ENCODE assay signal across 8 cellular contexts in genomic region chr1:52348704-52349301, GRCh38. TPM values are rescaled to one million over a fixed set of nuclear protein-coding genes. Genes with fewer than 3 reads are reported as not detected.
DNase-seq lines count a peak whose midpoint lies in the region; ATAC-seq and TF ChIP-seq lines count a peak whose summit lies in the region.

No MANE protein-coding gene starts in this region.

- H3K9ac ChIP-seq in SK-N-SH, result no peak overlapping the region

- no peak overlapping the region for H2AFZ ChIP-seq in SK-N-SH (ENCODE audit: low read depth)

- ATAC-seq in sciatic nerve (peak; percentile 38), GM19324 (IDR thresholded peaks at IDR 0.05; ENCODE audit: low FRiP score, unreplicated experiment) (no peak)

- 73% methylated on average over 3 of the region's 8 CpGs for WGBS in SK-N-SH (ENCODE audit: low lambda C conversion rate)

- H3K4me1 Mint-ChIP-seq in glutamatergic neuron (ENCODE audit: low read depth, unreplicated experiment), result peaks cover 10% of the 10 kb centered on the region

- no peak for TF ChIP-seq EP300 in SK-N-SH (IDR thresholded peaks at IDR 0.05; ENCODE audit: borderline replicate concordance in 1 of 2, low read depth in 1 of 2, low read length in 1 of 2)

- H3K9me2 ChIP-seq in SK-N-SH, result no peaks in the 10 kb centered on the region

- H3F3A ChIP-seq in SK-N-SH (replicated peaks; ENCODE audit: insufficient read depth), result peaks cover 12% of the 10 kb centered on the region

- intact Hi-C loops in sciatic nerve (cut with DNase I), result no loop called here
- intact Hi-C loops in posterior vena cava (cut with DNase I), result no loop called here

- H3K4me2 ChIP-seq in SK-N-SH, result no peak overlapping the region

- peaks cover 0 to 5% of the 10 kb centered on the region in 2 experiments; a peak in 1 of 4 replicates for H3K4me1 ChIP-seq in SK-N-SH (ENCODE audit: control insufficient read depth in 1 of 2, insufficient read depth in 2 of 2, low read depth in 1 of 2, low read length in 1 of 2)

- CTCF ChIA-PET in SK-N-SH (lab: Yijun Ruan, JAX), result interaction anchor here (0.7 to 2.7 kb wide), 33 partner anchors 9 to 457 kb away, joined by 3 to 54 read pairs (median 4); partner anchors contain the start of genes CC2D1B, ORC1 and ZFYVE9

- peak; percentile 88 for TF ChIP-seq RAD21 in SK-N-SH (IDR thresholded peaks at IDR 0.05; ENCODE audit: low read length)

- peak; percentile 26 for DNase-seq in NCI-H2196 (lab: John Stamatoyannopoulos, UW; ENCODE audit: unreplicated experiment)
- no peak for DNase-seq in NCI-H2196 treated with DMSO at 0.1 percent for 48 hours (lab: John Stamatoyannopoulos, UW; ENCODE audit: unreplicated experiment)
- DNase-seq in SK-N-SH, result peak; percentile 81
- DNase-seq in glutamatergic neuron, result peak; percentile 68
- DNase-seq in sciatic nerve (ENCODE audit: low spot score), result no peak
- no peak for DNase-seq in posterior vena cava (ENCODE audit: low spot score)
- DNase-seq in GF-D8 (lab: John Stamatoyannopoulos, UW), result no peak

- no peaks in the 10 kb centered on the region for H3K27me3 ChIP-seq in SK-N-SH (ENCODE audit: insufficient read depth)

- H3K4me3 Mint-ChIP-seq in glutamatergic neuron (ENCODE audit: unreplicated experiment), result no peak overlapping the region

- H3K27ac ChIP-seq in SK-N-SH (ENCODE audit: low read depth in 2 of 2, low read length in 1 of 2), result peak overlapping the region in 1 of 2 experiments; percentile 71; a peak in 2 of 4 replicates

- peaks cover 5% of the 10 kb centered on the region for H3K9me3 Mint-ChIP-seq in glutamatergic neuron (ENCODE audit: unreplicated experiment)

- no peaks in the 10 kb centered on the region for H4K20me1 ChIP-seq in SK-N-SH (ENCODE audit: insufficient read depth)

- POLR2A ChIA-PET in SK-N-SH (lab: Yijun Ruan, JAX), result interaction anchor here (0.9 to 1.4 kb wide), 6 partner anchors 18 to 294 kb away, joined by 3 to 5 read pairs (median 4); partner anchors contain the start of genes BTF3L4, CC2D1B and TXNDC12

- H3K36me3 ChIP-seq in SK-N-SH (replicated peaks in 1 of 2; ENCODE audit: control insufficient read depth in 1 of 2, insufficient read depth in 2 of 2, low read length in 1 of 2), result peaks cover 24 to 33% of the 10 kb centered on the region in 2 experiments

- TF ChIP-seq CTCF in SK-N-SH (IDR thresholded peaks at IDR 0.05), result peak; percentile 44
- no peak for TF ChIP-seq CTCF in glutamatergic neuron (IDR thresholded peaks at IDR 0.05; ENCODE audit: partially characterized antibody, unreplicated experiment)

- peaks cover 2% of the 10 kb centered on the region for H3K27me3 Mint-ChIP-seq in glutamatergic neuron (ENCODE audit: unreplicated experiment)

- no peak overlapping the region for H3K4me3 ChIP-seq in SK-N-SH (ENCODE audit: low read depth in 2 of 2, low read length in 1 of 2)

- H3K79me2 ChIP-seq in SK-N-SH (ENCODE audit: insufficient read depth), result no peaks in the 10 kb centered on the region

- H3K27ac Mint-ChIP-seq in glutamatergic neuron (ENCODE audit: unreplicated experiment), result peak overlapping the region; percentile 90

- H3K9me3 ChIP-seq in SK-N-SH, result no peaks in the 10 kb centered on the region

- H3K36me3 Mint-ChIP-seq in glutamatergic neuron (ENCODE audit: unreplicated experiment), result peaks cover 6% of the 10 kb centered on the region

TF ChIP-seq in SK-N-SH, 30 proteins besides CTCF, POLR2A, EP300 and RAD21 (continues in another document):
- TF ChIP-seq FOXJ3 (CRISPR knock-in tag; IDR thresholded peaks at IDR 0.05) (0 out of 2 replicates have a peak, but pooled peaks have one; percentile 44), EZH2phosphoT487 (IDR thresholded peaks at IDR 0.05; ENCODE audit: borderline replicate concordance, low read depth) (no peak), USF1 (IDR thresholded peaks at IDR 0.05; ENCODE audit: borderline replicate concordance, low read depth) (no peak), FOXM1 (IDR thresholded peaks at IDR 0.05; ENCODE audit: low read depth) (no peak), RXRA (IDR thresholded peaks at IDR 0.05; ENCODE audit: borderline replicate concordance, low read depth) (no peak), RCOR1 (IDR thresholded peaks at IDR 0.05; ENCODE audit: low read length) (peak; percentile 28; the same call in 1 of the 2 replicates), RFX5 (IDR thresholded peaks at IDR 0.05; ENCODE audit: low read length) (no peak), SMC3 (IDR thresholded peaks at IDR 0.05; ENCODE audit: low read depth, low read length) (peak; percentile 54), REST (IDR thresholded peaks at IDR 0.05; ENCODE audit: low read depth, low read length) (no peak), TEAD4 (IDR thresholded peaks at IDR 0.05; ENCODE audit: borderline replicate concordance, insufficient read depth) (no peak), FOSL2 (IDR thresholded peaks at IDR 0.05; ENCODE audit: borderline replicate concordance, low read depth) (0 out of 2 replicates have a peak, but pooled peaks have one; percentile 1), MEF2A (IDR thresholded peaks at IDR 0.05; ENCODE audit: borderline replicate concordance, low read depth) (no peak), ZBTB33 (IDR thresholded peaks at IDR 0.05; ENCODE audit: borderline replicate concordance, low read depth) (no peak), PBX3 (IDR thresholded peaks at IDR 0.05) (no peak)

RNA-seq across cellular contexts. Expression of gene CC2D1B, which starts 17.2 kb away (rescaled TPM):
- 16.6 and 18.7 TPM in 2 replicates for polyA plus RNA-seq in SK-N-SH (2012; rRNA removed)
- polyA plus RNA-seq in SK-N-SH (2012; cell fraction: cytosol; rRNA removed), result 9.5 and 11.7 TPM in 2 replicates
- polyA plus RNA-seq in SK-N-SH (2012; cell fraction: nucleus; rRNA removed), result 50.3 and 56.0 TPM in 2 replicates
- total RNA-seq in glutamatergic neuron (ENCODE audit: unreplicated experiment) (54.9 TPM), sciatic nerve (43.2 TPM), posterior vena cava (10 to 100 TPM; 19.9 to 23.2 TPM)

RNA-seq across cellular contexts. Expression of gene ORC1, which starts 55.4 kb away (rescaled TPM):
- polyA plus RNA-seq in SK-N-SH (2012; rRNA removed), result 4.9 and 5.2 TPM in 2 replicates
- 3.8 and 5.1 TPM in 2 replicates for polyA plus RNA-seq in SK-N-SH (2012; cell fraction: cytosol; rRNA removed)
- polyA plus RNA-seq in SK-N-SH (2012; cell fraction: nucleus; rRNA removed), result 3.9 and 4.9 TPM in 2 replicates
- total RNA-seq in glutamatergic neuron (ENCODE audit: unreplicated experiment) (3.4 TPM), sciatic nerve (0.45 TPM), posterior vena cava (under 1 TPM; 0.46 to 0.52 TPM)

RNA-seq across cellular contexts. Expression of gene PRPF38A, which starts 55.6 kb away (rescaled TPM):
- 20.4 and 24.3 TPM in 2 replicates for polyA plus RNA-seq in SK-N-SH (2012; rRNA removed)
- polyA plus RNA-seq in SK-N-SH (2012; cell fraction: cytosol; rRNA removed), result 13.8 and 16.8 TPM in 2 replicates
- 45.4 and 52.8 TPM in 2 replicates for polyA plus RNA-seq in SK-N-SH (2012; cell fraction: nucleus; rRNA removed)
- 41.6 TPM for total RNA-seq in glutamatergic neuron (ENCODE audit: unreplicated experiment)
- total RNA-seq in sciatic nerve, result 38.8 TPM
- total RNA-seq in posterior vena cava, result 10 to 100 TPM; 29.6 to 31.6 TPM

Comparison
In these comparisons a context has a peak if more than half of its experiments do, and no peak if none do; other contexts are left out.
1. DNase-seq: peak in NCI-H2196 (single experiment), SK-N-SH (single experiment) and glutamatergic neuron (single experiment); none in NCI-H2196 treated with DMSO at 0.1 percent for 48 hours (single experiment), sciatic nerve (single experiment), posterior vena cava (single experiment) and GF-D8 (single experiment).